In genomic region chr12:91989143-91989542, GRCh38 we compare ENCODE assay signal across 26 cellular contexts.
"Had no signal": no experiment of that assay in that cellular context is flagged by ENCODE, and none has a peak within 500 bp of the region (broad histone marks: within the 10 kb centered on the region; RNA-seq: fewer than 3 reads in every experiment).

No MANE protein-coding gene starts in this region.

- H3K36me3 ChIP-seq: esophagus muscularis mucosa, gastrocnemius medialis, stomach had no signal

- H3K9ac ChIP-seq: parathyroid adenoma had no signal

- H3K4me1 ChIP-seq: gastrocnemius medialis, psoas muscle had no signal

- ATAC-seq: gastrocnemius medialis, left ventricle myocardium superior, psoas muscle, sciatic nerve had no signal

- H3K36me3 Mint-ChIP-seq: immature natural killer cell, type B pancreatic cell had no signal

- H2AFZ ChIP-seq: parathyroid adenoma had no signal

- FAIRE-seq: endometrium, keratinocyte, urothelium cell line had no signal

- H3K9me3 Mint-ChIP-seq: immature natural killer cell, nephron, type B pancreatic cell had no signal

- H3K4me3 Mint-ChIP-seq: immature natural killer cell, nephron, type B pancreatic cell had no signal

- H3K4me3 ChIP-seq: dorsolateral prefrontal cortex, esophagus muscularis mucosa, gastrocnemius medialis, lung, psoas muscle, skin epidermis, stomach had no signal

- H3K79me2 ChIP-seq: parathyroid adenoma had no signal

- H3K27me3 ChIP-seq: dorsolateral prefrontal cortex, esophagus muscularis mucosa, gastrocnemius medialis, stomach had no signal

- H3K27me3 Mint-ChIP-seq: type B pancreatic cell had no signal

- H3K9me3 ChIP-seq: esophagus muscularis mucosa, gastrocnemius medialis, psoas muscle, stomach had no signal

- H3K27ac Mint-ChIP-seq: type B pancreatic cell had no signal

- H3K27ac ChIP-seq: dorsolateral prefrontal cortex, epithelial cell of prostate, esophagus muscularis mucosa, parathyroid adenoma, psoas muscle, stomach had no signal

- DNase-seq: cortex of kidney; dorsolateral prefrontal cortex; effector memory CD4-positive, alpha-beta T cell; gastrocnemius medialis; immature natural killer cell; left ventricle myocardium superior; mesenchymal stem cell; midbrain; occipital lobe; psoas muscle; retina; stimulated activated CD4-positive, alpha-beta T cell treated with anti-CD3 and anti-CD28 coated beads, Interleukin-12 subunit alpha, Interleukin-12 subunit beta, amount 100 ng/mL, for 4 hours; stimulated activated naive CD4-positive, alpha-beta T cell; stomach; substantia nigra had no signal
